Comparison of ENCODE assay signal across 1 cellular context in genomic region chr1:30876451-30877204, GRCh38.
TF ChIP-seq lines count a peak whose summit lies in the region.

No MANE protein-coding gene starts in this region.

TF ChIP-seq in neural cell, 6 proteins besides CTCF, POLR2A, EP300 and RAD21 (continued from another document):
- TF ChIP-seq REST (IDR thresholded peaks at IDR 0.05; ENCODE audit: borderline replicate concordance) (no peak), SMC3 (conservative IDR thresholded peaks at IDR 0.05; ENCODE audit: poor library complexity) (no peak), TAF1 (IDR thresholded peaks at IDR 0.05; ENCODE audit: low read depth) (no peak), MXI1 (conservative IDR thresholded peaks at IDR 0.05; ENCODE audit: poor library complexity, severe bottlenecking) (no peak), POLR2AphosphoS5 (IDR thresholded peaks at IDR 0.05) (no peak)
TF ChIP-seq in neural cell: peak in this region for 0.
